14 cellular contexts compared by ENCODE assay signal in the genomic region with DNA sequence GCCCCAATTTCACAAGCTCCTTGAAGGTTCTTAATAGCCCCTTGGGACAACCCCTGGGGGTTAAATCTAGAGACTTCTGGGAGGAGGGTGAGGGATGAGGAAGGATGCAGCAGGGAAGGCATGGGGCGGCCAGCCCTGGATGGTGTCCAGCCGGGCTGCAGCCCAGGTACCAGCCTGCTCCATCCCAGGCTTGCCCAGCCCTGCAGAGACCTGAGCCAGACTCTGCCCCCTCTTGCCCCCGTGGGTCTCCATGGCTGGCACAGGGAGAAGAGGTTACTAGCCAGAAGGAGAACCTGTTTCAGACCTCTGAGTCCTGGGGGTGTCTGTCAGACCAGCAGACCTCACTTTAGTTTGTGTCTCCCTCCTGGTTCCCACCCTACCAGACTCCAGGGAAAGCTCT. TPM values are rescaled to one million over a fixed set of nuclear protein-coding genes. Genes with fewer than 3 reads are reported as not detected.
DNase-seq lines count a peak whose midpoint lies in the region; ATAC-seq and TF ChIP-seq lines count a peak whose summit lies in the region.
"Had no signal": no experiment of that assay in that cellular context is flagged by ENCODE, and none has a peak within 500 bp of the region (broad histone marks: within the 10 kb centered on the region; RNA-seq: fewer than 3 reads in every experiment).

No MANE protein-coding gene starts in this region.

- TF ChIP-seq POLR2A in prostate gland (IDR thresholded peaks at IDR 0.05): no peak

- peak overlapping the region; percentile 100 for H3K27ac ChIP-seq in RWPE1
- peak overlapping the region; percentile 90 to 91 for H3K27ac ChIP-seq in prostate gland
- H3K27ac ChIP-seq: gastrocnemius medialis had no signal

- H3K36me3 ChIP-seq in prostate gland: no peaks in the 10 kb centered on the region
- H3K36me3 ChIP-seq: gastrocnemius medialis had no signal

- no peak for ATAC-seq in effector memory CD8-positive, alpha-beta T cell (replicated peaks)
- ATAC-seq: gastrocnemius medialis had no signal

- CTCF ChIA-PET in activated CD4-positive, alpha-beta T cell treated with anti-CD3 and anti-CD28 coated beads, Interleukin-2, amount 10 ng/mL, durations not matched to agents 7 days and 5 days (lab: Charles Lee): interaction anchor here (0.7 to 5.1 kb wide), 6 partner anchors 7 to 19 kb away, joined by 3 to 26 read pairs (median 12); no protein-coding TSS in a partner anchor
- CTCF ChIA-PET in RWPE1 (lab: Yijun Ruan, JAX): interaction anchor here (0.6 to 5.5 kb wide), 3 partner anchors 11 to 205 kb away, joined by 3 to 41 read pairs (median 36); no protein-coding TSS in a partner anchor

- no peaks in the 10 kb centered on the region for H3K27me3 ChIP-seq in prostate gland (replicated peaks; ENCODE audit: insufficient read depth)
- H3K27me3 ChIP-seq: gastrocnemius medialis had no signal

- H3K27ac Mint-ChIP-seq in activated CD4-positive, alpha-beta T cell treated with anti-CD3 and anti-CD28 coated beads, Interleukin-2, amount 10 ng/mL, durations not matched to agents 7 days and 5 days: peak overlapping the region; percentile 76
- H3K27ac Mint-ChIP-seq in effector memory CD8-positive, alpha-beta T cell: peak overlapping the region; percentile 93

- H3K36me3 Mint-ChIP-seq in activated CD4-positive, alpha-beta T cell treated with anti-CD3 and anti-CD28 coated beads, Interleukin-2, amount 10 ng/mL, durations not matched to agents 7 days and 5 days (ENCODE audit: low read depth): peaks cover 32% of the 10 kb centered on the region
- peaks cover 67% of the 10 kb centered on the region for H3K36me3 Mint-ChIP-seq in effector memory CD8-positive, alpha-beta T cell (ENCODE audit: insufficient read depth)

- WGBS in prostate gland: 21% methylated on average over 3 of the region's 3 CpGs

- H3K4me1 ChIP-seq in prostate gland (replicated peaks): peaks cover 50% of the 10 kb centered on the region

- TF ChIP-seq CTCF in RWPE1 (conservative IDR thresholded peaks at IDR 0.05; ENCODE audit: low read depth) (no peak), prostate gland (IDR thresholded peaks at IDR 0.05) (no peak)

- no peaks in the 10 kb centered on the region for H3K27me3 Mint-ChIP-seq in activated CD4-positive, alpha-beta T cell treated with anti-CD3 and anti-CD28 coated beads, Interleukin-2, amount 10 ng/mL, durations not matched to agents 7 days and 5 days
- no peaks in the 10 kb centered on the region for H3K27me3 Mint-ChIP-seq in effector memory CD8-positive, alpha-beta T cell

- no peaks in the 10 kb centered on the region for H3K9me3 Mint-ChIP-seq in activated CD4-positive, alpha-beta T cell treated with anti-CD3 and anti-CD28 coated beads, Interleukin-2, amount 10 ng/mL, durations not matched to agents 7 days and 5 days
- H3K9me3 Mint-ChIP-seq in effector memory CD8-positive, alpha-beta T cell: no peaks in the 10 kb centered on the region
- H3K9me3 Mint-ChIP-seq: neural crest cell had no signal

- POLR2A ChIA-PET in activated CD4-positive, alpha-beta T cell treated with anti-CD3 and anti-CD28 coated beads, Interleukin-2, amount 10 ng/mL, durations not matched to agents 7 days and 5 days (lab: Charles Lee): no interaction called here
- POLR2A ChIA-PET in RWPE1 (lab: Yijun Ruan, JAX; ENCODE audit: low non-redundant PET): no interaction called here

- no peak overlapping the region for H3K4me3 ChIP-seq in prostate gland
- H3K4me3 ChIP-seq: A549, gastrocnemius medialis had no signal

- H3K4me1 Mint-ChIP-seq in activated CD4-positive, alpha-beta T cell treated with anti-CD3 and anti-CD28 coated beads, Interleukin-2, amount 10 ng/mL, durations not matched to agents 7 days and 5 days: peaks cover 90% of the 10 kb centered on the region
- H3K4me1 Mint-ChIP-seq in effector memory CD8-positive, alpha-beta T cell (ENCODE audit: low read depth in 2 of 2): peaks cover 79 to 81% of the 10 kb centered on the region in 2 donors

- no peak overlapping the region for H3K4me3 Mint-ChIP-seq in activated CD4-positive, alpha-beta T cell treated with anti-CD3 and anti-CD28 coated beads, Interleukin-2, amount 10 ng/mL, durations not matched to agents 7 days and 5 days
- peak overlapping the region; percentile 98 to 99 for H3K4me3 Mint-ChIP-seq in effector memory CD8-positive, alpha-beta T cell
- H3K4me3 Mint-ChIP-seq: neural crest cell had no signal

- intact Hi-C loops in prostate gland (cut with DNase I): loop anchor here (5.0 kb wide), 1 partner anchor 530 kb away; no protein-coding TSS in a partner anchor

- DNase-seq in activated CD4-positive, alpha-beta T cell treated with anti-CD3 and anti-CD28 coated beads, Interleukin-2, amount 10 ng/mL, durations not matched to agents 7 days and 5 days: no peak
- DNase-seq in activated CD4-positive, alpha-beta T cell treated with anti-CD3 and anti-CD28 coated beads for 4 hours: no peak
- DNase-seq in RWPE1 (ENCODE audit: low spot score) (no peak), prostate gland (ENCODE audit: low spot score) (no peak), NCI-H1694 treated with DMSO at 0.1 percent for 48 hours (lab: John Stamatoyannopoulos, UW) (no peak), epidermal melanocyte (ENCODE audit: insufficient read length, low spot score) (no peak)
- no peak for DNase-seq in effector memory CD8-positive, alpha-beta T cell
- DNase-seq in NK-92 treated with Interleukin-12 subunit alpha and Interleukin-12 subunit beta, amount 100 ng/mL, for 24 hours (lab: John Stamatoyannopoulos, UW): no peak
- DNase-seq: activated CD4-positive, alpha-beta T cell treated with anti-CD3 and anti-CD28 coated beads, Interleukin-2, amount 50 U/mL, for 48 hours; gastrocnemius medialis; NCI-H2107; SW 1271 had no signal

- no peaks in the 10 kb centered on the region for H3K9me3 ChIP-seq in prostate gland
- H3K9me3 ChIP-seq: A549, gastrocnemius medialis had no signal

RNA-seq across cellular contexts. Expression of a gene that starts 8.5 kb away (rescaled TPM):
- 100 to 1,000 TPM; 254 to 281 TPM for total RNA-seq in activated CD4-positive, alpha-beta T cell treated with anti-CD3 and anti-CD28 coated beads, Interleukin-2, amount 10 ng/mL, durations not matched to agents 7 days and 5 days
- total RNA-seq in prostate gland: 100 to 1,000 TPM in 1 of 2 donors, 10 to 100 TPM in 1; 84.1 to 133 TPM

RNA-seq across cellular contexts. Expression of a gene that starts 19.3 kb away (rescaled TPM):
- total RNA-seq in activated CD4-positive, alpha-beta T cell treated with anti-CD3 and anti-CD28 coated beads, Interleukin-2, amount 10 ng/mL, durations not matched to agents 7 days and 5 days: 10 to 100 TPM; 28.6 to 34.4 TPM
- total RNA-seq in prostate gland: 10 to 100 TPM; 29.6 to 49.3 TPM

RNA-seq across cellular contexts. Expression of a gene that starts 19.8 kb away (rescaled TPM):
- 10 to 100 TPM; 28.2 to 30.4 TPM for total RNA-seq in activated CD4-positive, alpha-beta T cell treated with anti-CD3 and anti-CD28 coated beads, Interleukin-2, amount 10 ng/mL, durations not matched to agents 7 days and 5 days
- 1 to 10 TPM; 1.6 to 2.2 TPM for total RNA-seq in prostate gland
- total RNA-seq: neural crest cell had no signal

RNA-seq across cellular contexts. Expression of a gene that starts 44.2 kb away (rescaled TPM):
- total RNA-seq in activated CD4-positive, alpha-beta T cell treated with anti-CD3 and anti-CD28 coated beads, Interleukin-2, amount 10 ng/mL, durations not matched to agents 7 days and 5 days: not detected
- total RNA-seq in prostate gland: 1 to 10 TPM in 1 of 2 donors, under 1 TPM in 1; 0.59 to 1.2 TPM
- total RNA-seq: gastrocnemius medialis, neural crest cell had no signal

Comparison
In these comparisons a context has a peak if more than half of its experiments do, and no peak if none do; other contexts are left out.
1. RNA of a gene that starts 19.8 kb away (total RNA-seq): 28.2 to 30.4 TPM in activated CD4-positive, alpha-beta T cell treated with anti-CD3 and anti-CD28 coated beads, Interleukin-2, amount 10 ng/mL, durations not matched to agents 7 days and 5 days; 1.6 to 2.2 TPM in prostate gland; every median in the first group is over 4 times any median in the second.